8 cellular contexts compared by ENCODE assay signal in the genomic region with DNA sequence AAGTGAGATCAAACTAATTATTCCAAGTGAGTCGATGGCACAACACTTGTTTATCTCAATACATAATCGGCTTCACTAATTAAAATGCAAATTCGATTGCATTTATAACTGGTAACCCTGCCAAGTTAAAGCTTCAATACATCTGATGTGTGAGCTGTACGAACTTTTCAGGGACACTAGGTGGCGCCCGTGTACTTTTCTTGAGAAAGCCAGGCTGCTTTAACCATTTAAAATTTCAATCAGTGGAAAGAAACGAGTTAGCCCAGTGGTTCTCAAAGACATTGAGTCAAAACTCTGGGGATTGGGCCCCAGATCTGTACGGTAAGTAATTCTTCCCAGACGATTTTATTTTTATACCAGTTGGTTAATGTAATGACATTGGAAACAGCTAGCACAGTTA.
DNase-seq lines count a peak whose midpoint lies in the region; ATAC-seq and TF ChIP-seq lines count a peak whose summit lies in the region.

No MANE protein-coding gene starts in this region.

- no peak overlapping the region for H3K27ac ChIP-seq in mesenchymal stem cell (ENCODE audit: low read length, poor library complexity, severe bottlenecking)

- no peak overlapping the region for H3K18ac ChIP-seq in mesenchymal stem cell (ENCODE audit: low read depth in 1 of 2, low read length in 2 of 2)

- no peak overlapping the region for H2BK120ac ChIP-seq in mesenchymal stem cell (ENCODE audit: low read depth, low read length)

- 5% methylated on average over 8 of the region's 9 CpGs for WGBS in mesenchymal stem cell

- DNase-seq in GM12865 (ENCODE audit: low read depth) (peak; percentile 81), NCI-H524 (lab: John Stamatoyannopoulos, UW) (peak; percentile 69 to 83), dermis microvascular lymphatic vessel endothelial cell (ENCODE audit: low read depth in 2 of 2) (peak; percentile 30 to 65), mesenchymal stem cell (peak; percentile 45)
- peak; percentile 60 for DNase-seq in activated CD4-positive, alpha-beta T cell treated with anti-CD3 and anti-CD28 coated beads for 48 hours
- peak; percentile 11 for DNase-seq in stimulated activated CD8-positive, alpha-beta memory T cell treated with anti-CD3 and anti-CD28 coated beads, Interleukin-7, amount 100 ng/mL, for 24 hours (ENCODE audit: low read depth)

- H2BK12ac ChIP-seq in mesenchymal stem cell (ENCODE audit: low read length in 2 of 2): no peak overlapping the region

- ATAC-seq in HG03442 (IDR thresholded peaks at IDR 0.05; ENCODE audit: unreplicated experiment) (peak; percentile 34), HG03025 (IDR thresholded peaks at IDR 0.05; ENCODE audit: low FRiP score, unreplicated experiment) (no peak)

- no peak overlapping the region for H2BK5ac ChIP-seq in mesenchymal stem cell (ENCODE audit: low read depth, low read length, poor library complexity, severe bottlenecking)

- H2AFZ ChIP-seq in mesenchymal stem cell (ENCODE audit: low read depth, low read length): no peak overlapping the region

- peaks cover 20 to 35% of the 10 kb centered on the region in 2 experiments for H3K27me3 ChIP-seq in mesenchymal stem cell (ENCODE audit: control insufficient read depth in 1 of 2, insufficient read depth in 1 of 2, low read length in 2 of 2)

- H3K4ac ChIP-seq in mesenchymal stem cell (ENCODE audit: low read depth in 1 of 2, low read length in 2 of 2): no peak overlapping the region

- H3K4me3 ChIP-seq in GM12865 (ENCODE audit: low read depth, low read length) (no peak overlapping the region), mesenchymal stem cell (ENCODE audit: insufficient read depth in 1 of 2, low read depth in 1 of 2, low read length in 2 of 2) (no peak overlapping the region)

- no peaks in the 10 kb centered on the region for H3K4me1 ChIP-seq in mesenchymal stem cell (ENCODE audit: control insufficient read depth, insufficient read depth, low read depth, low read length)

- H3K9ac ChIP-seq in mesenchymal stem cell (ENCODE audit: low read length): no peak overlapping the region

- no peak overlapping the region for H3K23ac ChIP-seq in mesenchymal stem cell (ENCODE audit: low read length in 2 of 2)

- no peak overlapping the region for H4K91ac ChIP-seq in mesenchymal stem cell (ENCODE audit: low read length)

- no peak overlapping the region for H4K8ac ChIP-seq in mesenchymal stem cell (ENCODE audit: low read length)

- no peaks in the 10 kb centered on the region for H3K9me3 ChIP-seq in mesenchymal stem cell (ENCODE audit: control insufficient read depth, low read length)

- no peak overlapping the region for H2AK5ac ChIP-seq in mesenchymal stem cell (ENCODE audit: low read length, severe bottlenecking)

- H3K14ac ChIP-seq in mesenchymal stem cell (ENCODE audit: low read length in 2 of 2): no peak overlapping the region

- no peaks in the 10 kb centered on the region for H3K36me3 ChIP-seq in mesenchymal stem cell (ENCODE audit: control insufficient read depth in 1 of 2, insufficient read depth in 2 of 2, low read depth in 1 of 2, low read length in 2 of 2)

- H3K4me2 ChIP-seq in mesenchymal stem cell (ENCODE audit: low read length, poor library complexity, severe bottlenecking): no peak overlapping the region

- peak; percentile 79 for TF ChIP-seq CTCF in GM12865 (IDR thresholded peaks at IDR 0.05; ENCODE audit: insufficient read depth, low read depth, low read length, missing control alignments)

- H2BK15ac ChIP-seq in mesenchymal stem cell (ENCODE audit: low read depth, poor library complexity, severe bottlenecking): no peak overlapping the region

- no peaks in the 10 kb centered on the region for H3K79me1 ChIP-seq in mesenchymal stem cell (replicated peaks; ENCODE audit: low read length, poor library complexity, severe bottlenecking)

Comparison
In these comparisons a context has a peak if more than half of its experiments do, and no peak if none do; other contexts are left out.
1. DNase-seq: peak in every context shown above with its lines; median percentile 81 in GM12865; 76 in NCI-H524; 60 in activated CD4-positive, alpha-beta T cell treated with anti-CD3 and anti-CD28 coated beads for 48 hours; 48 in dermis microvascular lymphatic vessel endothelial cell; 45 in mesenchymal stem cell; 11 in stimulated activated CD8-positive, alpha-beta memory T cell treated with anti-CD3 and anti-CD28 coated beads, Interleukin-7, amount 100 ng/mL, for 24 hours.